Comparison of ENCODE assay signal across 8 cellular contexts in the genomic region with DNA sequence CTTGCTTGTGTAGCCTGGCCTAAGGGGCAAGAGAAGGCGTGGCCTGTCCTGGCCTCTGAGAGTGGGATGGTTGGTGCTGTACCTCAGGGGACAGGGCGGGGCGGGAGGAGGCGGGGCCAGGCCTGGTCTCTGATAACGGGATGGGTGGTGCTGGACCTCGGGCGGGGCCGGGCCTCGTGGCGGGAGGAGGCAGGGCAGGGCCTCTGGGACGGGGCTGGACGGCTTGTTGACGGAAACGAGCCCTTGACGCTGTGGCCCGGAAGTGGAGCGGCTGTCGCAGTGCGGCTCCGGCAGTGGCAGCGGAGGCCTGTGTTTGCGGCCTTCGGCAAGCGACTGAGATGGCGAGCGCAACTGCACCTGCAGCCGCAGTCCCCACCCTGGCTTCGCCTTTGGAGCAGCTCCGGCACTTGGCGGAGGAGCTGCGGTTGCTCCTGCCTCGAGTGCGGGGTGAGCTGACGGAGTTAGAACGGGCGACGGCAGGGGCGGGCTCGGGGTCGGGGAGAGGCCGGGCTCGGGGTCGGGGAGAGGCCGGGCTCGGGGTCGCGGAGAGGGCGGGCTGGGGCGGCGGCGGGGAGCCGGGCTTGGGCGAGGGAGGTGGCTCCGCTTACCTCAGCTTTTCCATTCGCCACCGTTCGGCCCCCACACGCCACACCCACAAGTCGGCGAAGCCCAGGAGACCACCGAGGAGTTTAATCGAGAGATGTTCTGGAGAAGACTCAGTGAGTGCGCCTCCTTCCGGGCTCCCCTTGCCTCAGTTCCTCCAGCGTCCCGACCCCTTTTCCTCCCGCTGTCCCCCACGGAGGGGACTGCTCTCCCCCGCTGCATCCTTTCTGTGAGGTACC. TPM values are rescaled to one million over a fixed set of nuclear protein-coding genes. Genes with fewer than 3 reads are reported as not detected.
DNase-seq lines count a peak whose midpoint lies in the region; ATAC-seq, FAIRE-seq and TF ChIP-seq lines count a peak whose summit lies in the region.

A gene with protein sequence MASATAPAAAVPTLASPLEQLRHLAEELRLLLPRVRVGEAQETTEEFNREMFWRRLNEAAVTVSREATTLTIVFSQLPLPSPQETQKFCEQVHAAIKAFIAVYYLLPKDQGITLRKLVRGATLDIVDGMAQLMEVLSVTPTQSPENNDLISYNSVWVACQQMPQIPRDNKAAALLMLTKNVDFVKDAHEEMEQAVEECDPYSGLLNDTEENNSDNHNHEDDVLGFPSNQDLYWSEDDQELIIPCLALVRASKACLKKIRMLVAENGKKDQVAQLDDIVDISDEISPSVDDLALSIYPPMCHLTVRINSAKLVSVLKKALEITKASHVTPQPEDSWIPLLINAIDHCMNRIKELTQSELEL (plus strand): TSS at position 243 of the 842 bp plus-strand sequence. CDS start 96 bp downstream, at position 339.

- H3F3A ChIP-seq in GM23338 (replicated peaks; ENCODE audit: low read depth) (0 out of 2 replicates have a peak, but pooled peaks cover 7% of the 10 kb centered on the region), neural cell (ENCODE audit: insufficient read depth, low read length, poor library complexity, severe bottlenecking) (no peaks in the 10 kb centered on the region)

- H3K4me3 Mint-ChIP-seq in GM23338 = peak within 1 kb of the TSS; percentile 93

- H3K9me2 ChIP-seq in GM23338 (ENCODE audit: insufficient read depth) (no peaks in the 10 kb centered on the region), neural cell (ENCODE audit: insufficient read depth, low read length) (no peaks in the 10 kb centered on the region)

- TF ChIP-seq CTCF in GM23338 (conservative IDR thresholded peaks at IDR 0.05; ENCODE audit: low read depth in 2 of 2) (peak; percentile 48 to 54; a peak in 3 of 4 replicates), fibroblast of villous mesenchyme (IDR thresholded peaks at IDR 0.05; ENCODE audit: insufficient read depth, low read depth, low read length) (peak; percentile 52), neural cell (IDR thresholded peaks at IDR 0.05; ENCODE audit: poor library complexity, severe bottlenecking) (peak; percentile 75)

- ATAC-seq in GM23338 = peak; percentile 96

- no peaks in the 10 kb centered on the region for H3K9me3 Mint-ChIP-seq in GM23338

- H3K27ac ChIP-seq in GM23338 (ENCODE audit: low read depth) (peak within 1 kb of the TSS; percentile 27; the same call in 1 of the 2 replicates), neural cell (ENCODE audit: low read length) (peak within 1 kb of the TSS; percentile 75), stomach smooth muscle (ENCODE audit: low read length) (peak within 1 kb of the TSS; percentile 77)

- peak within 1 kb of the TSS; percentile 86 for H3K4me2 ChIP-seq in GM23338
- peak within 1 kb of the TSS; percentile 89 for H3K4me2 ChIP-seq in neural cell (ENCODE audit: low read length)

- H3K9ac ChIP-seq in neural cell (ENCODE audit: low read length) = peak within 1 kb of the TSS; percentile 91
- H3K9ac ChIP-seq in stomach smooth muscle (ENCODE audit: low read length in 2 of 2) = peak within 1 kb of the TSS; percentile 77 to 89

- H3K36me3 ChIP-seq in GM23338 (ENCODE audit: insufficient read depth) = no peaks in the 10 kb centered on the region
- H3K36me3 ChIP-seq in neural cell (ENCODE audit: insufficient read depth, low read length) = no peaks in the 10 kb centered on the region
- H3K36me3 ChIP-seq in stomach smooth muscle (ENCODE audit: control insufficient read depth in 2 of 2, insufficient read depth in 2 of 2, low read length in 2 of 2) = peaks cover 9 to 12% of the 10 kb centered on the region in 2 donors

- TF ChIP-seq RAD21 in neural cell (conservative IDR thresholded peaks at IDR 0.05) = peak; percentile 58

- H3K4me1 ChIP-seq in GM23338 (ENCODE audit: insufficient read depth) (peaks cover 7% of the 10 kb centered on the region), stomach smooth muscle (ENCODE audit: control insufficient read depth, insufficient read depth, low read length) (peaks cover 15% of the 10 kb centered on the region)

- H3K36me3 Mint-ChIP-seq in GM23338 (ENCODE audit: low read depth) = no peaks in the 10 kb centered on the region

- H3K4me1 Mint-ChIP-seq in GM23338 = peaks cover 13% of the 10 kb centered on the region; the same call in 2 of the 3 replicates

- H3K27me3 ChIP-seq in GM23338 (ENCODE audit: insufficient read depth) (no peaks in the 10 kb centered on the region), neural cell (ENCODE audit: insufficient read depth, low read depth, low read length) (no peaks in the 10 kb centered on the region), stomach smooth muscle (ENCODE audit: control insufficient read depth in 1 of 2, insufficient read depth in 2 of 2, low read length in 2 of 2) (no peaks in the 10 kb centered on the region)

- no peaks in the 10 kb centered on the region for H3K79me2 ChIP-seq in GM23338 (replicated peaks; ENCODE audit: insufficient read depth)
- H3K79me2 ChIP-seq in neural cell (replicated peaks; ENCODE audit: insufficient read depth, low read length) = peaks cover 16% of the 10 kb centered on the region

- no peaks in the 10 kb centered on the region for H3K9me3 ChIP-seq in neural cell (ENCODE audit: low read length)
- H3K9me3 ChIP-seq in stomach smooth muscle (ENCODE audit: control insufficient read depth in 2 of 2, low read length in 2 of 2) = no peaks in the 10 kb centered on the region

- H4K20me1 ChIP-seq in GM23338 (replicated peaks; ENCODE audit: insufficient read depth) = 0 out of 2 replicates have a peak, but pooled peaks cover 3% of the 10 kb centered on the region
- no peaks in the 10 kb centered on the region for H4K20me1 ChIP-seq in neural cell (ENCODE audit: insufficient read depth)

- no peak for TF ChIP-seq EP300 in neural cell (conservative IDR thresholded peaks at IDR 0.05; ENCODE audit: poor library complexity, severe bottlenecking)

- H3K27ac Mint-ChIP-seq in GM23338 = peak within 1 kb of the TSS; percentile 77; the same call in 1 of the 2 replicates

- H3K27me3 Mint-ChIP-seq in GM23338 (ENCODE audit: insufficient read depth, low read depth, poor library complexity) = peaks cover 4% of the 10 kb centered on the region

- H2AFZ ChIP-seq in GM23338 (peak within 1 kb of the TSS; percentile 97), neural cell (ENCODE audit: low read depth, low read length) (peak within 1 kb of the TSS; percentile 99)

- H3K4me3 ChIP-seq in GM23338 = peak within 1 kb of the TSS; percentile 96
- H3K4me3 ChIP-seq in fibroblast of villous mesenchyme (ENCODE audit: low read depth, low read length) = peak within 1 kb of the TSS; percentile 91
- peak within 1 kb of the TSS; percentile 80 for H3K4me3 ChIP-seq in neural cell (ENCODE audit: low read length)
- H3K4me3 ChIP-seq in stomach smooth muscle (ENCODE audit: low read length in 2 of 2) = peak within 1 kb of the TSS; percentile 78 to 89

- DNase-seq in GM23338 (ENCODE audit: low spot score) (peak; percentile 98), LHCN-M2 (ENCODE audit: low read depth) (peak; percentile 76), SIG-M5 treated with dmso at 0.1 percent for 504 hours (lab: John Stamatoyannopoulos, UW; ENCODE audit: unreplicated experiment) (peak; percentile 87), activated gamma-delta T cell (lab: John Stamatoyannopoulos, UW) (peak; percentile 81), fibroblast of villous mesenchyme (ENCODE audit: low read depth) (peak; percentile 85)

- FAIRE-seq in G401.6 (lab: Jason Lieb, UNC) = peak; percentile 95

TF ChIP-seq in GM23338, 12 proteins besides CTCF, POLR2A, EP300 and RAD21 (continues in another document):
- TF ChIP-seq STAT1 (IDR thresholded peaks at IDR 0.05; ENCODE audit: unreplicated experiment) (no peak), POLR2AphosphoS5 (IDR thresholded peaks at IDR 0.05; ENCODE audit: low read depth) (peak; percentile 79)

TF ChIP-seq in neural cell, 6 proteins besides CTCF, POLR2A, EP300 and RAD21:
- TF ChIP-seq POLR2AphosphoS5 (IDR thresholded peaks at IDR 0.05) = peak; percentile 58
- no peak for TF ChIP-seq EZH2 (IDR thresholded peaks at IDR 0.05; ENCODE audit: borderline replicate concordance, insufficient read depth, low read length, poor library complexity, severe bottlenecking)
- TF ChIP-seq TAF1 (IDR thresholded peaks at IDR 0.05; ENCODE audit: low read depth) = peak; percentile 36
- TF ChIP-seq SMC3 (conservative IDR thresholded peaks at IDR 0.05; ENCODE audit: poor library complexity) = peak; percentile 69
- TF ChIP-seq, protein P1, sequence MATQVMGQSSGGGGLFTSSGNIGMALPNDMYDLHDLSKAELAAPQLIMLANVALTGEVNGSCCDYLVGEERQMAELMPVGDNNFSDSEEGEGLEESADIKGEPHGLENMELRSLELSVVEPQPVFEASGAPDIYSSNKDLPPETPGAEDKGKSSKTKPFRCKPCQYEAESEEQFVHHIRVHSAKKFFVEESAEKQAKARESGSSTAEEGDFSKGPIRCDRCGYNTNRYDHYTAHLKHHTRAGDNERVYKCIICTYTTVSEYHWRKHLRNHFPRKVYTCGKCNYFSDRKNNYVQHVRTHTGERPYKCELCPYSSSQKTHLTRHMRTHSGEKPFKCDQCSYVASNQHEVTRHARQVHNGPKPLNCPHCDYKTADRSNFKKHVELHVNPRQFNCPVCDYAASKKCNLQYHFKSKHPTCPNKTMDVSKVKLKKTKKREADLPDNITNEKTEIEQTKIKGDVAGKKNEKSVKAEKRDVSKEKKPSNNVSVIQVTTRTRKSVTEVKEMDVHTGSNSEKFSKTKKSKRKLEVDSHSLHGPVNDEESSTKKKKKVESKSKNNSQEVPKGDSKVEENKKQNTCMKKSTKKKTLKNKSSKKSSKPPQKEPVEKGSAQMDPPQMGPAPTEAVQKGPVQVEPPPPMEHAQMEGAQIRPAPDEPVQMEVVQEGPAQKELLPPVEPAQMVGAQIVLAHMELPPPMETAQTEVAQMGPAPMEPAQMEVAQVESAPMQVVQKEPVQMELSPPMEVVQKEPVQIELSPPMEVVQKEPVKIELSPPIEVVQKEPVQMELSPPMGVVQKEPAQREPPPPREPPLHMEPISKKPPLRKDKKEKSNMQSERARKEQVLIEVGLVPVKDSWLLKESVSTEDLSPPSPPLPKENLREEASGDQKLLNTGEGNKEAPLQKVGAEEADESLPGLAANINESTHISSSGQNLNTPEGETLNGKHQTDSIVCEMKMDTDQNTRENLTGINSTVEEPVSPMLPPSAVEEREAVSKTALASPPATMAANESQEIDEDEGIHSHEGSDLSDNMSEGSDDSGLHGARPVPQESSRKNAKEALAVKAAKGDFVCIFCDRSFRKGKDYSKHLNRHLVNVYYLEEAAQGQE (IDR thresholded peaks at IDR 0.05; ENCODE audit: borderline replicate concordance) = peak; percentile 64
- peak; percentile 48 for TF ChIP-seq MXI1 (conservative IDR thresholded peaks at IDR 0.05; ENCODE audit: poor library complexity, severe bottlenecking)

RNA-seq across cellular contexts. Expression of the gene that starts here (rescaled TPM):
- 15.7 and 33.5 TPM in 2 replicates for total RNA-seq in GM23338 (2014; rRNA removed; shearing (Covaris generic))
- polyA plus RNA-seq in GM23338 (2016; fragmentation: Nextera tagmentation; extraction: Ambion mirVana) = 16.6 and 23.9 TPM in 2 replicates
- total RNA-seq in LHCN-M2 (2014; rRNA removed) = 50.1 and 53.2 TPM in 2 replicates
- 41.9 TPM for polyA plus RNA-seq in LHCN-M2 (2012)
- 57.7 and 67.8 TPM in 2 replicates for total RNA-seq in fibroblast of villous mesenchyme
- polyA plus RNA-seq in neural cell = 67.6 and 89.2 TPM in 2 replicates
- polyA minus RNA-seq in neural cell = 25.4 and 32.4 TPM in 2 replicates

Comparison
In these comparisons a context has a peak if more than half of its experiments do, and no peak if none do; other contexts are left out.
1. Peak in every context shown above with its lines: DNase-seq, ATAC-seq, H3K4me3 ChIP-seq and H3K27ac ChIP-seq.
2. H3K27ac ChIP-seq: peak in every context shown above with its lines; median percentile 77 in stomach smooth muscle; 75 in neural cell; 27 in GM23338.